In the genomic region with DNA sequence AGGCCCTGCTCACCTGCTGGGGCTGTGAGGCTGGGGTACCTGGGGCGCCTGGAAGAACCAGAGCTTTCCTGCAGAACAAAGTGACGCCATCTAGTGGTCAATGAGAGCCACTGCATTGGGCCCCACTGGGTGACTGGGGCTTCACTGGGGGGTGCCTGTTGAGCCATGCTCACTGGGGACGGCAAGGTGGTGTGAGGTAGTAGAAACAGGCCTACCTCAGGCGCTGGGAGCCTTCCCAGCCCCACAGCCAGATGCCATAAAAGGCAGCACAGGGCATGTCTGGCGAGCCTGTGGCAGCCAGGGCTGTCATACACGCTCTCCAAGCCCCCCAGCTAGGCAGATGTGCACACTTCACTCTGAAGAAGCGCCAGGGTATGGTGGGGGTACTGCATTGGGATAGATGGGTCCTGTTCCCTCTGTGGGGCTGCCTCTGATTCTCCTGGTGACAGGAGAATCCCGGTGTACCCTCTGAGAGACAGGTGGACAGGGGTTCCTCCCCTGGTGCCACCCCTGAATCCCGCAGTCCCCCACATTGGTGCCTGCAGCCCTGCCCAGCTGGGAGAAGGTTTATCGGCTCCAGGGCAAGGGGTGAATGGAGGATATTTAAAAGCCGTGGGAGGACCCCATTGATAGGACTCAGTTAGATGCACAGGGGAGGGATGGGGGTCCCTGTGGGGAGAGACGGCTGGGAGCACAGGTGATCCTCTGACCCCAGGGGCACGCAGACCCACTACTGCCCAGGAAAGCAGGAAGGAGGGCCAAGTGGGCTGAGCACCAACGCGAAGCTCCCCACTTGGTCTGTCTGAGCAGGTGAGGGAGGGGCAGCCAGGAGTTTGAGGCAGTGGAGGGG, we compare ENCODE assay signal across 8 cellular contexts.
DNase-seq lines count a peak whose midpoint lies in the region; ATAC-seq and TF ChIP-seq lines count a peak whose summit lies in the region.

No MANE protein-coding gene starts in this region.

- peak overlapping the region in 6 of 7 donors; percentile 12 to 93 (median 76) for H3K4me3 Mint-ChIP-seq in CD8-positive, alpha-beta memory T cell
- H3K4me3 Mint-ChIP-seq in endothelial cell (ENCODE audit: unreplicated experiment) (no peak overlapping the region), progenitor cell of endocrine pancreas (ENCODE audit: low read depth) (no peak overlapping the region)

- H3K4me1 ChIP-seq in CD8-positive, alpha-beta memory T cell (ENCODE audit: insufficient read depth, low read length) = peaks cover 18% of the 10 kb centered on the region

- peak overlapping the region in 5 of 8 donors; percentile 22 to 85 (median 75) for H3K27ac Mint-ChIP-seq in CD8-positive, alpha-beta memory T cell
- no peak overlapping the region for H3K27ac Mint-ChIP-seq in endothelial cell (ENCODE audit: unreplicated experiment)
- no peak overlapping the region for H3K27ac Mint-ChIP-seq in progenitor cell of endocrine pancreas

- H3K9me3 Mint-ChIP-seq in CD8-positive, alpha-beta memory T cell = no peaks in the 10 kb centered on the region
- no peaks in the 10 kb centered on the region for H3K9me3 Mint-ChIP-seq in endothelial cell (ENCODE audit: unreplicated experiment)
- no peaks in the 10 kb centered on the region for H3K9me3 Mint-ChIP-seq in progenitor cell of endocrine pancreas (ENCODE audit: low read depth)

- peaks cover 27 to 41% (median 34%) of the 10 kb centered on the region in 3 donors for H3K4me1 Mint-ChIP-seq in CD8-positive, alpha-beta memory T cell
- H3K4me1 Mint-ChIP-seq in endothelial cell (ENCODE audit: unreplicated experiment) (no peaks in the 10 kb centered on the region), progenitor cell of endocrine pancreas (ENCODE audit: low read depth) (peaks cover 4% of the 10 kb centered on the region)

- H3K9me3 ChIP-seq in CD8-positive, alpha-beta memory T cell (ENCODE audit: low read length) = no peaks in the 10 kb centered on the region

- no peak for ATAC-seq in GM21515 (IDR thresholded peaks at IDR 0.05; ENCODE audit: unreplicated experiment)
- ATAC-seq in HG03175 (IDR thresholded peaks at IDR 0.05; ENCODE audit: unreplicated experiment) = no peak

- POLR2A ChIA-PET in CD8-positive, alpha-beta memory T cell (lab: Charles Lee) = interaction anchor here (0.5 kb wide), 1 partner anchor 206 kb away, joined by 3 read pairs; no protein-coding TSS in a partner anchor

- CTCF ChIA-PET in CD8-positive, alpha-beta memory T cell (lab: Charles Lee) = interaction anchor here (0.8 to 3.7 kb wide), 29 partner anchors 7 to 301 kb away, joined by 3 to 22 read pairs (median 5); a partner anchor contains a TSS

- TF ChIP-seq CTCF in endothelial cell (IDR thresholded peaks at IDR 0.05; ENCODE audit: unreplicated experiment) (peak; percentile 96), progenitor cell of endocrine pancreas (IDR thresholded peaks at IDR 0.05; ENCODE audit: unreplicated experiment) (peak; percentile 74)

- H3K36me3 Mint-ChIP-seq in CD8-positive, alpha-beta memory T cell = peaks cover 0 to 39% (median 7%) of the 10 kb centered on the region in 3 donors
- H3K36me3 Mint-ChIP-seq in endothelial cell (ENCODE audit: low read depth, unreplicated experiment) (peaks cover 15% of the 10 kb centered on the region), progenitor cell of endocrine pancreas (ENCODE audit: insufficient read depth) (peaks cover 1% of the 10 kb centered on the region)

- no peaks in the 10 kb centered on the region for H3K36me3 ChIP-seq in CD8-positive, alpha-beta memory T cell (ENCODE audit: insufficient read depth, low read length)

- peak; percentile 28 to 71 (median 34) for DNase-seq in CD8-positive, alpha-beta memory T cell
- peak; percentile 43 for DNase-seq in HT-29 (ENCODE audit: low spot score)
- peak; percentile 64 to 74 for DNase-seq in activated CD4-positive, alpha-beta T cell treated with anti-CD3 and anti-CD28 coated beads, Interleukin-2, amount 50 U/mL, for 48 hours
- DNase-seq in endothelial cell (ENCODE audit: low spot score) = peak; percentile 44
- DNase-seq in progenitor cell of endocrine pancreas (ENCODE audit: low spot score, unreplicated experiment) = peak; percentile 38
- DNase-seq in NCI-H1930 (lab: John Stamatoyannopoulos, UW) = no peak

- H3K27me3 ChIP-seq in CD8-positive, alpha-beta memory T cell (ENCODE audit: insufficient read depth, low read length, poor library complexity, severe bottlenecking) = no peaks in the 10 kb centered on the region

- H3K27me3 Mint-ChIP-seq in CD8-positive, alpha-beta memory T cell = no peaks in the 10 kb centered on the region
- peaks cover 22% of the 10 kb centered on the region for H3K27me3 Mint-ChIP-seq in endothelial cell (ENCODE audit: unreplicated experiment)
- H3K27me3 Mint-ChIP-seq in progenitor cell of endocrine pancreas = no peaks in the 10 kb centered on the region

- H3K27ac ChIP-seq in CD8-positive, alpha-beta memory T cell (ENCODE audit: low read depth, low read length) = no peak overlapping the region

- no peak overlapping the region for H3K4me3 ChIP-seq in CD8-positive, alpha-beta memory T cell (ENCODE audit: low read length)

Comparison
In these comparisons a context has a peak if more than half of its experiments do, and no peak if none do; other contexts are left out.
1. DNase-seq: peak in CD8-positive, alpha-beta memory T cell (5 of 5), HT-29 (single experiment), activated CD4-positive, alpha-beta T cell treated with anti-CD3 and anti-CD28 coated beads, Interleukin-2, amount 50 U/mL, for 48 hours (2 of 2), endothelial cell (single experiment) and progenitor cell of endocrine pancreas (single experiment); none in NCI-H1930 (0 of 2).
2. H3K27ac Mint-ChIP-seq: peak in CD8-positive, alpha-beta memory T cell (5 of 8); none in endothelial cell (single experiment) and progenitor cell of endocrine pancreas (single experiment).
3. H3K4me3 Mint-ChIP-seq: peak in CD8-positive, alpha-beta memory T cell (6 of 7); none in endothelial cell (single experiment) and progenitor cell of endocrine pancreas (single experiment).